29 cellular contexts compared by ENCODE assay signal in the genomic region with DNA sequence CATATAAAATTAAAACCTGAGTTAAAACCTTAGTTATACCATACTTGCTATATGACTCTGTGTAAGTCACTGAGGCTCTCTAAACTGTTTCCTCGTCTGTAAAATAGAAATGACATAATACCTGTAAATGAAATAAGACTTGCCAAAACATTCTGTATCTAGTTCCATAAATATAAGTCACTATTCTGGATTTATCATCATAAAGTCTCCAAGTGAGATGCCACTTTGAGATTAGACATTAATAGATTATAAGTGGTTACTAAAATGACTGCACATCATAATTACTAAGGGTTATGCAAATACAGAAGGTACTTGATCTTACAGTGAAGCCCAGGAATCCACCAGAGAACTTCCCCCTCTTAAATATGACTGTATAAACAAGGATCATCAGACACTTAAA.
"Had no signal": no experiment of that assay in that cellular context is flagged by ENCODE, and none has a peak within 500 bp of the region (broad histone marks: within the 10 kb centered on the region; RNA-seq: fewer than 3 reads in every experiment).

No MANE protein-coding gene starts in this region.

- H3K27ac ChIP-seq: heart left ventricle, ovary, right lobe of liver, thoracic aorta, WERI-Rb-1 had no signal

- H3K9me3 Mint-ChIP-seq: activated naive CD4-positive, alpha-beta T cell treated with anti-CD3 and anti-CD28 coated beads, Interleukin-2, amount 50 U/mL, for 24 hours; central memory CD8-positive, alpha-beta T cell; dendritic cell treated with granulocyte-macrophage colony-stimulating factor and Interleukin-4, amounts not matched to agents 40 ng/mL and 50 ng/mL, for 4 days; endodermal cell; immature natural killer cell; memory B cell; naive thymus-derived CD4-positive, alpha-beta T cell; stimulated activated naive CD8-positive, alpha-beta T cell treated with anti-CD3 and anti-CD28 coated beads, Interleukin-15, Interleukin-2, amounts not matched to agents 100 ng/mL and 50 ng/mL, for 24 hours had no signal

- H3K4me3 Mint-ChIP-seq: activated CD8-positive, alpha-beta memory T cell treated with anti-CD3 and anti-CD28 coated beads, Interleukin-2, amount 10 ng/mL, durations not matched to agents 7 days and 5 days; activated CD8-positive, alpha-beta T cell treated with anti-CD3 and anti-CD28 coated beads, Interleukin-2, amount 10 ng/mL, durations not matched to agents 7 days and 5 days; activated naive CD4-positive, alpha-beta T cell treated with anti-CD3 and anti-CD28 coated beads, Interleukin-2, amount 50 U/mL, for 24 hours; central memory CD8-positive, alpha-beta T cell; dendritic cell treated with granulocyte-macrophage colony-stimulating factor and Interleukin-4, amounts not matched to agents 40 ng/mL and 50 ng/mL, for 4 days; endodermal cell; immature natural killer cell; memory B cell; naive thymus-derived CD4-positive, alpha-beta T cell; stimulated activated naive CD8-positive, alpha-beta T cell treated with anti-CD3 and anti-CD28 coated beads, Interleukin-15, Interleukin-2, amounts not matched to agents 100 ng/mL and 50 ng/mL, for 24 hours had no signal

- DNase-seq: activated CD4-positive, alpha-beta T cell treated with anti-CD3 and anti-CD28 coated beads for 1 hour; activated CD4-positive, alpha-beta T cell treated with anti-CD3 and anti-CD28 coated beads, Interleukin-2, amount 50 U/mL, for 1 hour; activated CD8-positive, alpha-beta memory T cell treated with anti-CD3 and anti-CD28 coated beads, Interleukin-2, amount 10 ng/mL, durations not matched to agents 7 days and 5 days; activated CD8-positive, alpha-beta T cell treated with anti-CD3 and anti-CD28 coated beads, Interleukin-2, amount 10 ng/mL, durations not matched to agents 7 days and 5 days; activated gamma-delta T cell treated with Interleukin-2 at 50 U/mL for 16 hours; anterior cingulate cortex; endodermal cell; foreskin fibroblast; heart left ventricle; hypothalamus; immature natural killer cell; kidney; left colon; midbrain; naive thymus-derived CD4-positive, alpha-beta T cell; ovary; right lobe of liver; stimulated activated CD4-positive, alpha-beta T cell treated with anti-CD3 and anti-CD28 coated beads, Interleukin-12 subunit alpha, Interleukin-12 subunit beta, amount 100 ng/mL, for 4 hours; stimulated activated CD4-positive, alpha-beta T cell treated with anti-CD3 and anti-CD28 coated beads, Interleukin-4, amount 100 ng/mL, for 1 hour; trophoblast cell; WERI-Rb-1 had no signal

- H3K27ac Mint-ChIP-seq: activated CD8-positive, alpha-beta memory T cell treated with anti-CD3 and anti-CD28 coated beads, Interleukin-2, amount 10 ng/mL, durations not matched to agents 7 days and 5 days; activated CD8-positive, alpha-beta T cell treated with anti-CD3 and anti-CD28 coated beads, Interleukin-2, amount 10 ng/mL, durations not matched to agents 7 days and 5 days; activated naive CD4-positive, alpha-beta T cell treated with anti-CD3 and anti-CD28 coated beads, Interleukin-2, amount 50 U/mL, for 24 hours; dendritic cell treated with granulocyte-macrophage colony-stimulating factor and Interleukin-4, amounts not matched to agents 40 ng/mL and 50 ng/mL, for 4 days; endodermal cell; immature natural killer cell; memory B cell; progenitor cell of endocrine pancreas; stimulated activated naive CD8-positive, alpha-beta T cell treated with anti-CD3 and anti-CD28 coated beads, Interleukin-15, Interleukin-2, amounts not matched to agents 100 ng/mL and 50 ng/mL, for 24 hours had no signal

- H3K4me1 Mint-ChIP-seq: activated CD8-positive, alpha-beta memory T cell treated with anti-CD3 and anti-CD28 coated beads, Interleukin-2, amount 10 ng/mL, durations not matched to agents 7 days and 5 days; activated naive CD4-positive, alpha-beta T cell treated with anti-CD3 and anti-CD28 coated beads, Interleukin-2, amount 50 U/mL, for 24 hours; immature natural killer cell had no signal

- H3K27me3 Mint-ChIP-seq: activated CD8-positive, alpha-beta memory T cell treated with anti-CD3 and anti-CD28 coated beads, Interleukin-2, amount 10 ng/mL, durations not matched to agents 7 days and 5 days; activated naive CD4-positive, alpha-beta T cell treated with anti-CD3 and anti-CD28 coated beads, Interleukin-2, amount 50 U/mL, for 24 hours; central memory CD8-positive, alpha-beta T cell; dendritic cell treated with granulocyte-macrophage colony-stimulating factor and Interleukin-4, amounts not matched to agents 40 ng/mL and 50 ng/mL, for 4 days; memory B cell; naive thymus-derived CD4-positive, alpha-beta T cell; progenitor cell of endocrine pancreas; stimulated activated naive CD8-positive, alpha-beta T cell treated with anti-CD3 and anti-CD28 coated beads, Interleukin-15, Interleukin-2, amounts not matched to agents 100 ng/mL and 50 ng/mL, for 24 hours had no signal

- ATAC-seq: activated CD8-positive, alpha-beta memory T cell treated with anti-CD3 and anti-CD28 coated beads, Interleukin-2, amount 10 ng/mL, durations not matched to agents 7 days and 5 days; activated CD8-positive, alpha-beta T cell treated with anti-CD3 and anti-CD28 coated beads, Interleukin-2, amount 10 ng/mL, durations not matched to agents 7 days and 5 days; esophagus mucosa; heart left ventricle; left colon; naive thymus-derived CD4-positive, alpha-beta T cell; right lobe of liver had no signal
